In genomic region chr12:65277994-65278575, GRCh38 we compare ENCODE assay signal across 1 cellular context.
TF ChIP-seq lines count a peak whose summit lies in the region.

No MANE protein-coding gene starts in this region.

TF ChIP-seq in GM23338, 12 proteins besides CTCF, POLR2A, EP300 and RAD21 (continued from another document):
- TF ChIP-seq REST (IDR thresholded peaks at IDR 0.05; ENCODE audit: unreplicated experiment) (no peak), JUNB (IDR thresholded peaks at IDR 0.05; ENCODE audit: unreplicated experiment) (no peak), EZH2 (IDR thresholded peaks at IDR 0.05; ENCODE audit: low read depth, unreplicated experiment) (no peak), STAT1 (IDR thresholded peaks at IDR 0.05; ENCODE audit: unreplicated experiment) (no peak), POLR2AphosphoS5 (IDR thresholded peaks at IDR 0.05; ENCODE audit: low read depth) (no peak)
TF ChIP-seq in GM23338: peak in this region for 0.
